ENCODE assay signal across 1 cellular context in the genomic region with DNA sequence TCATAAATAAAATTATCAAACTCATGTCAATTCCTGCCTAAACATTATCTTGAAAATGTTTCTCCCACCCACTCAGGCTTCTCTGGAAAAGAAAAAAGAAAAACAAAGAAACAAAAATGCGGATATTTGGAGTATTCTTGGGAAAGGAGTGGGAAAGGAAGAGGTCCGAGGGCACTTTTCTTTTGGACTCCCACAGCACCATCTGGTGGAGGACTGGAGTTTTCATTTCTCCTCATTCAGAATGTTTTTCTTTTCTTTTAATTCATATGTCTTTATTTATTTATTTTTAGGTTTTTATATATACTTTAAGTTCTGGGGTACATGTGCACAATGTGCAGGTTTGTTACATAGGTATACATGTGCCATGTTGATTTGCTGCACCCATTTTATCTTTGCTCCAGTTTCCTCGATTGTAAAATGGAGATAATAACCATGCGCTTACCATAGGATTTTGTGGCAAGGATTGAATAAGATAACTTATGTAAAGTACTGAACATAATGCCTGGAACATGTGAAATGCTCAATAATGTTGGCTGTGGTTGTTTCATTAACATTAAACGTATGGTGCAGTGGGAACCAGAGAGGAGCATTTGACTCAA.
TF ChIP-seq lines count a peak whose summit lies in the region.

No MANE protein-coding gene starts in this region.

TF ChIP-seq in K562, 482 proteins besides CTCF, POLR2A, EP300 and RAD21 (continued from another document):
- TF ChIP-seq FOXP4 (CRISPR knock-in tag; IDR thresholded peaks at IDR 0.05; ENCODE audit: borderline replicate concordance) (no peak), U2AF2 (optimal IDR thresholded peaks at IDR 0.05; ENCODE audit: low read depth, low read length) (no peak)
- TF ChIP-seq, protein P1, sequence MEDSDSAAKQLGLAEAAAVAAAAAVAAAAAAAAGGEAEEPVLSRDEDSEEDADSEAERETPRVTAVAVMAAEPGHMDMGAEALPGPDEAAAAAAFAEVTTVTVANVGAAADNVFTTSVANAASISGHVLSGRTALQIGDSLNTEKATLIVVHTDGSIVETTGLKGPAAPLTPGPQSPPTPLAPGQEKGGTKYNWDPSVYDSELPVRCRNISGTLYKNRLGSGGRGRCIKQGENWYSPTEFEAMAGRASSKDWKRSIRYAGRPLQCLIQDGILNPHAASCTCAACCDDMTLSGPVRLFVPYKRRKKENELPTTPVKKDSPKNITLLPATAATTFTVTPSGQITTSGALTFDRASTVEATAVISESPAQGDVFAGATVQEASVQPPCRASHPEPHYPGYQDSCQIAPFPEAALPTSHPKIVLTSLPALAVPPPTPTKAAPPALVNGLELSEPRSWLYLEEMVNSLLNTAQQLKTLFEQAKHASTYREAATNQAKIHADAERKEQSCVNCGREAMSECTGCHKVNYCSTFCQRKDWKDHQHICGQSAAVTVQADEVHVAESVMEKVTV (CRISPR knock-in tag; IDR thresholded peaks at IDR 0.05), result peak; percentile 29; the same call in 1 of the 2 replicates
